Comparison of ENCODE assay signal across 25 cellular contexts in genomic region chr1:11881749-11882441, GRCh38. TPM values are rescaled to one million over a fixed set of nuclear protein-coding genes. Genes with fewer than 3 reads are reported as not detected.
A peak's percentile ranks its signal among the peaks of the same experiment; 100 is the strongest.
DNase-seq lines count a peak whose midpoint lies in the region; ATAC-seq and TF ChIP-seq lines count a peak whose summit lies in the region.
"Had no signal": no experiment of that assay in that cellular context is flagged by ENCODE, and none has a peak within 500 bp of the region (broad histone marks: within the 10 kb centered on the region; RNA-seq: fewer than 3 reads in every experiment).

No MANE protein-coding gene starts in this region.

- no peaks in the 10 kb centered on the region for H3K9me3 ChIP-seq in heart left ventricle
- no peaks in the 10 kb centered on the region for H3K9me3 ChIP-seq in suprapubic skin
- H3K9me3 ChIP-seq: A549, adrenal gland, upper lobe of right lung had no signal

- 68 to 79% (median 72%) methylated on average over 18 of the region's 18 CpGs for WGBS in heart left ventricle, 4 donors
- WGBS in suprapubic skin = 82% methylated on average over 18 of the region's 18 CpGs

- peak overlapping the region; percentile 49 to 94 (median 84) for H3K27ac ChIP-seq in heart left ventricle
- H3K27ac ChIP-seq in suprapubic skin = peak overlapping the region; percentile 35
- H3K27ac ChIP-seq: A549, brain microvascular endothelial cell, skin epidermis, upper lobe of right lung had no signal

- H3K4me3 ChIP-seq in heart left ventricle (no peak overlapping the region), suprapubic skin (no peak overlapping the region)
- H3K4me3 ChIP-seq: A549, adrenal gland, skin epidermis, upper lobe of right lung had no signal

- DNase-seq in heart left ventricle = no peak
- no peak for DNase-seq in Right ventricle myocardium superior
- DNase-seq in RKO (ENCODE audit: low spot score) = peak; percentile 27
- DNase-seq in iPS-NIHi11 (ENCODE audit: low spot score) = peak; percentile 6
- DNase-seq in suprapubic skin (ENCODE audit: low spot score in 2 of 2) = no peak
- DNase-seq in mesenteric fat pad (ENCODE audit: low spot score) = no peak
- DNase-seq in activated gamma-delta T cell treated with Interleukin-2 at 50 U/mL for 16 hours = no peak
- DNase-seq: activated B cell treated with CpG ODN at 0.5 μM for 24 hours; activated CD4-positive, alpha-beta T cell treated with anti-CD3 and anti-CD28 coated beads, Interleukin-2, amount 50 U/mL, for 4 hours; activated CD8-positive, alpha-beta memory T cell treated with anti-CD3 and anti-CD28 coated beads, Interleukin-2, amount 50 U/mL, for 4 hours; brain microvascular endothelial cell; effector CD8-positive, alpha-beta T cell; foreskin fibroblast; stimulated activated CD4-positive, alpha-beta T cell treated with anti-CD3 and anti-CD28 coated beads, Interleukin-1b, Interleukin-23, amount 100 ng/mL, for 48 hours; upper lobe of right lung had no signal

- no peaks in the 10 kb centered on the region for H3K27me3 ChIP-seq in heart left ventricle
- H3K27me3 ChIP-seq in suprapubic skin = peaks cover 13% of the 10 kb centered on the region
- H3K27me3 ChIP-seq: adrenal gland, brain microvascular endothelial cell, upper lobe of right lung had no signal

- TF ChIP-seq EP300 in suprapubic skin (IDR thresholded peaks at IDR 0.05) = no peak

- H3K4me1 ChIP-seq in heart left ventricle (peaks cover 27 to 82% (median 59%) of the 10 kb centered on the region in 12 donors), suprapubic skin (peaks cover 12% of the 10 kb centered on the region)
- H3K4me1 ChIP-seq: A549 had no signal

- no peak for TF ChIP-seq CTCF in heart left ventricle (IDR thresholded peaks at IDR 0.05)
- no peak for TF ChIP-seq CTCF in suprapubic skin (IDR thresholded peaks at IDR 0.05)

- intact Hi-C loops in heart left ventricle (cut with DNase I) = no loop called here
- intact Hi-C loops in Right ventricle myocardium superior (cut with DNase I) = no loop called here

- TF ChIP-seq POLR2A in heart left ventricle (IDR thresholded peaks at IDR 0.05) (no peak), suprapubic skin (IDR thresholded peaks at IDR 0.05) (no peak)

- ATAC-seq in heart left ventricle = no peak
- ATAC-seq in Right ventricle myocardium superior (ENCODE audit: poor library complexity) = no peak
- no peak for ATAC-seq in HG02970 (IDR thresholded peaks at IDR 0.05; ENCODE audit: low FRiP score, unreplicated experiment)
- ATAC-seq: A549 had no signal

- H3K36me3 ChIP-seq in heart left ventricle = no peaks in the 10 kb centered on the region
- H3K36me3 ChIP-seq in suprapubic skin = no peaks in the 10 kb centered on the region
- H3K36me3 ChIP-seq: adrenal gland, brain microvascular endothelial cell, upper lobe of right lung had no signal

RNA-seq across cellular contexts. Expression of gene NPPB, which starts 23.1 kb away (rescaled TPM):
- total RNA-seq in heart left ventricle = 1,000 to 10,000 TPM in 1 of 9 donors, 100 to 1,000 TPM in 4, 10 to 100 TPM in 4; 14.4 to 1,297 (median 252) TPM
- polyA plus RNA-seq in heart left ventricle = 1,000 to 10,000 TPM in 1 of 2 donors, 100 to 1,000 TPM in 1; 197 to 7,924 TPM
- total RNA-seq in Right ventricle myocardium superior = 5.1 TPM
- not detected for total RNA-seq in suprapubic skin
- not detected for total RNA-seq in mesenteric fat pad
- total RNA-seq: activated B cell treated with CpG ODN at 0.5 μM for 24 hours; activated T-helper 2 cell treated with anti-CD3 and anti-CD28 coated beads, Interferon-gamma antibody, Interleukin-2, Interleukin-4, amounts not matched to agents 10 μg/mL and 5 μg/mL and 100 μg/mL, durations not matched to agents 14 hours and 24 hours and 36 hours; adrenal gland; G401; lower leg skin; mononuclear cell had no signal
- polyA plus RNA-seq: neural cell had no signal

RNA-seq across cellular contexts. Expression of gene NPPA, which starts 34.3 kb away (rescaled TPM):
- total RNA-seq in heart left ventricle (1,000 to 10,000 TPM in 1 of 9 donors, 100 to 1,000 TPM in 8; 126 to 3,156 (median 279) TPM), Right ventricle myocardium superior (25.3 TPM), suprapubic skin (not detected), mesenteric fat pad (not detected)
- 1,000 to 10,000 TPM in 1 of 2 donors, 10 to 100 TPM in 1; 59.9 to 1,418 TPM for polyA plus RNA-seq in heart left ventricle
- total RNA-seq: activated B cell treated with CpG ODN at 0.5 μM for 24 hours; activated T-helper 2 cell treated with anti-CD3 and anti-CD28 coated beads, Interferon-gamma antibody, Interleukin-2, Interleukin-4, amounts not matched to agents 10 μg/mL and 5 μg/mL and 100 μg/mL, durations not matched to agents 14 hours and 24 hours and 36 hours; adrenal gland; G401; lower leg skin; mononuclear cell; progenitor cell of endocrine pancreas had no signal
- polyA plus RNA-seq: A549, neural cell had no signal

RNA-seq across cellular contexts. Expression of gene KIAA2013, which starts 44.3 kb away (rescaled TPM):
- total RNA-seq in heart left ventricle = 100 to 1,000 TPM in 1 of 9 donors, 10 to 100 TPM in 8; 37.1 to 106 (median 41.3) TPM
- 10 to 100 TPM; 29.3 to 57.4 TPM for polyA plus RNA-seq in heart left ventricle
- total RNA-seq in Right ventricle myocardium superior = 31.6 TPM
- total RNA-seq in suprapubic skin = 10 to 100 TPM; 59.5 to 98.4 (median 78.8) TPM
- total RNA-seq in mesenteric fat pad = 35.9 TPM

RNA-seq across cellular contexts. Expression of gene PLOD1, which starts 52.6 kb away (rescaled TPM):
- total RNA-seq in heart left ventricle = 100 to 1,000 TPM in 1 of 9 donors, 10 to 100 TPM in 8; 37.5 to 104 (median 50.1) TPM
- 100 to 1,000 TPM in 1 of 2 donors, 10 to 100 TPM in 1; 38.3 to 108 TPM for polyA plus RNA-seq in heart left ventricle
- 66.1 TPM for total RNA-seq in Right ventricle myocardium superior
- total RNA-seq in suprapubic skin = 10 to 100 TPM; 26.7 to 47.6 (median 37.7) TPM
- 66.9 TPM for total RNA-seq in mesenteric fat pad

Comparison
In these comparisons a context has a peak if more than half of its experiments do, and no peak if none do; other contexts are left out.
1. DNase-seq: peak in RKO (single experiment) and iPS-NIHi11 (single experiment); none in heart left ventricle (0 of 5), Right ventricle myocardium superior (single experiment), suprapubic skin (0 of 2), mesenteric fat pad (single experiment) and activated gamma-delta T cell treated with Interleukin-2 at 50 U/mL for 16 hours (single experiment).
2. RNA of gene NPPA, which starts 34.3 kb away (total RNA-seq): 126 to 3,156 TPM in heart left ventricle and 25.3 TPM in Right ventricle myocardium superior (single experiment); not detected in suprapubic skin and not detected in mesenteric fat pad (single experiment); every median in the first group is over 10 times any median in the second.